In genomic region chr19:812819-813358, GRCh38 we compare ENCODE assay signal across 1 cellular context.
TF ChIP-seq lines count a peak whose summit lies in the region.

No MANE protein-coding gene starts in this region.

TF ChIP-seq in K562, 482 proteins besides CTCF, POLR2A, EP300 and RAD21:
- TF ChIP-seq DNMT1 (IDR thresholded peaks at IDR 0.05) (no peak), PRDM10 (IDR thresholded peaks at IDR 0.05; ENCODE audit: partially characterized antibody) (no peak), HMGN3 (IDR thresholded peaks at IDR 0.05; ENCODE audit: borderline replicate concordance, extremely low read depth, insufficient read length, low read depth, low read length) (peak; percentile 15), SFPQ (IDR thresholded peaks at IDR 0.05; ENCODE audit: low read depth, low read length) (peak; percentile 69; the same call in 1 of the 2 replicates), HOXB6 (CRISPR knock-in tag; IDR thresholded peaks at IDR 0.05; ENCODE audit: borderline replicate concordance) (no peak), RBM22 (IDR thresholded peaks at IDR 0.05; ENCODE audit: low read depth, low read length, poor library complexity, severe bottlenecking) (peak; percentile 86), ZNF140 (CRISPR knock-in tag; IDR thresholded peaks at IDR 0.05) (no peak), IRF1 (CRISPR knock-in tag; IDR thresholded peaks at IDR 0.05; ENCODE audit: borderline replicate concordance) (no peak), CCNT2 (IDR thresholded peaks at IDR 0.05; ENCODE audit: borderline replicate concordance, extremely low read depth, insufficient read length, low read depth, low read length) (peak; percentile 79), CLOCK (CRISPR knock-in tag; IDR thresholded peaks at IDR 0.05; ENCODE audit: borderline replicate concordance) (no peak), SIRT6 (IDR thresholded peaks at IDR 0.05; ENCODE audit: low read depth, low read length) (peak; percentile 48), ZFP91 (CRISPR knock-in tag; IDR thresholded peaks at IDR 0.05) (no peak), ZBTB33 (CRISPR knock-in tag; IDR thresholded peaks at IDR 0.05) (peak; percentile 88), PTBP1 (IDR thresholded peaks at IDR 0.05; ENCODE audit: low read depth, low read length) (0 out of 2 replicates have a peak, but pooled peaks have one; percentile 16), SMC3 (conservative IDR thresholded peaks at IDR 0.05; ENCODE audit: insufficient read depth, low read depth, low read length) (no peak), HDAC8 (tag; IDR thresholded peaks at IDR 0.05) (no peak), ZNF79 (CRISPR knock-in tag; IDR thresholded peaks at IDR 0.05; ENCODE audit: low read depth) (no peak), NONO (IDR thresholded peaks at IDR 0.05; ENCODE audit: low read depth in 2 of 2, low read length in 1 of 2) (peak in 1 of 2 experiments; percentile 48; a peak in 3 of 4 replicates), FUS (optimal IDR thresholded peaks at IDR 0.05; ENCODE audit: low read depth, low read length) (peak; percentile 81), FIP1L1 (IDR thresholded peaks at IDR 0.05; ENCODE audit: low read depth, low read length, poor library complexity, severe bottlenecking) (peak; percentile 89), PHB2 (IDR thresholded peaks at IDR 0.05; ENCODE audit: low read depth) (no peak), PCBP1 (IDR thresholded peaks at IDR 0.05; ENCODE audit: low read depth, low read length, poor library complexity, severe bottlenecking) (no peak), TEAD4 (IDR thresholded peaks at IDR 0.05; ENCODE audit: low read length) (no peak), TEAD4 (CRISPR knock-in tag; IDR thresholded peaks at IDR 0.05; ENCODE audit: borderline replicate concordance) (no peak)
